In genomic region chr12:57226588-57227314, GRCh38 we compare ENCODE assay signal across 2 cellular contexts.
A peak's percentile ranks its signal among the peaks of the same experiment; 100 is the strongest.
TF ChIP-seq lines count a peak whose summit lies in the region.

No MANE protein-coding gene starts in this region.

TF ChIP-seq in endothelial cell of umbilical vein, 7 proteins besides CTCF, POLR2A, EP300 and RAD21:
- no peak for TF ChIP-seq GATA2 (IDR thresholded peaks at IDR 0.05; ENCODE audit: insufficient read depth, insufficient read length, low read depth, low read length)
- TF ChIP-seq EZH2 (IDR thresholded peaks at IDR 0.05; ENCODE audit: borderline replicate concordance, low read depth, low read length, severe bottlenecking): peak; percentile 69
- no peak for TF ChIP-seq MYC (IDR thresholded peaks at IDR 0.05; ENCODE audit: low read depth, low read length)
- no peak for TF ChIP-seq POLR2AphosphoS5 (IDR thresholded peaks at IDR 0.05; ENCODE audit: insufficient read depth, low read depth, low read length)
- no peak for TF ChIP-seq JUN (IDR thresholded peaks at IDR 0.05; ENCODE audit: borderline replicate concordance, insufficient read depth, insufficient read length, low read depth)

TF ChIP-seq in SK-N-SH, 30 proteins besides CTCF, POLR2A, EP300 and RAD21:
- TF ChIP-seq JUND (IDR thresholded peaks at IDR 0.05) (no peak), NFIC (IDR thresholded peaks at IDR 0.05; ENCODE audit: borderline replicate concordance) (no peak), POLR2AphosphoS5 (IDR thresholded peaks at IDR 0.05; ENCODE audit: low read depth, low read length) (no peak), USF2 (IDR thresholded peaks at IDR 0.05; ENCODE audit: borderline replicate concordance, low read depth, low read length) (no peak), RCOR1 (IDR thresholded peaks at IDR 0.05; ENCODE audit: low read length) (no peak)
